22 cellular contexts compared by ENCODE assay signal in the genomic region with DNA sequence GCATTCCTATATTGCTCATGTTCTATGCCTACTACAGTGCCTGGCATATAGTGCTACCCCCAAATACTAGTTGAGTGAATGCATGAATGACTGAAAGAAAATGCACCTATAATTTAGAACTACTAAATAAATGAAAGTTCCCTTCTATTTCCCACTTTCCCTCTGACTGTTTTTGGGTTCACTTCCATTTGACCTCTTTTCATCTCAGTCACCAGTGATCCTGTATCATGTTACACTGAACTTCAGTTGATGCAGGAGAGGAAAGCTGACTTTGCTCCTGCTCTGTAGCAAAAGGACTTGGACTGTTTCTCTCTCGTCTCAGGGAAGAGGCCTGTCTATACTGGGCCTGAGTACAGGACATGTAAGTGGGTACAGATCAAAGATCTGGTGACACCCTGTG.
DNase-seq lines count a peak whose midpoint lies in the region; ATAC-seq and TF ChIP-seq lines count a peak whose summit lies in the region.
"Had no signal": no experiment of that assay in that cellular context is flagged by ENCODE, and none has a peak within 500 bp of the region (broad histone marks: within the 10 kb centered on the region; RNA-seq: fewer than 3 reads in every experiment).

No MANE protein-coding gene starts in this region.

- no peak overlapping the region for H3K4me3 ChIP-seq in IMR-90 (ENCODE audit: insufficient read depth, low read depth, low read length)
- no peak overlapping the region for H3K4me3 ChIP-seq in esophagus squamous epithelium
- H3K4me3 ChIP-seq: A549; BLaER1 treated with 17β-estradiol and CSF1 and Interleukin-3, amounts not matched to agents 10 nM and 100 nM; GM12878; GM23248 had no signal

- no peak overlapping the region for H2AK5ac ChIP-seq in IMR-90 (ENCODE audit: low read depth, low read length)

- no peak overlapping the region for H4K5ac ChIP-seq in IMR-90 (ENCODE audit: low read depth, low read length)

- POLR2A ChIA-PET in IMR-90 (lab: Charles Lee; ENCODE audit: unreplicated experiment), result no interaction called here

- TF ChIP-seq POLR2A in IMR-90 (IDR thresholded peaks at IDR 0.05; ENCODE audit: low read depth, low read length) (no peak), esophagus squamous epithelium (IDR thresholded peaks at IDR 0.05) (no peak)

- H2AK9ac ChIP-seq in IMR-90 (replicated peaks; ENCODE audit: low read depth, low read length, poor library complexity), result no peak overlapping the region

- no peak overlapping the region for H2BK120ac ChIP-seq in IMR-90 (ENCODE audit: low read depth, low read length)

- no peak overlapping the region for H3K56ac ChIP-seq in IMR-90 (ENCODE audit: extremely low read depth, insufficient read depth, low read length)

- H3K27ac ChIP-seq in IMR-90 (ENCODE audit: insufficient read depth, low read length) (no peak overlapping the region), esophagus squamous epithelium (no peak overlapping the region)
- H3K27ac ChIP-seq: A549; BLaER1 treated with 17β-estradiol and CSF1 and Interleukin-3, amounts not matched to agents 10 nM and 100 nM; GM23248 had no signal

- ATAC-seq in IMR-90 (ENCODE audit: low read depth) (no peak), HG02763 (IDR thresholded peaks at IDR 0.05; ENCODE audit: unreplicated experiment) (no peak)
- ATAC-seq: A549, GM12878 had no signal

- TF ChIP-seq RAD21 in IMR-90 (IDR thresholded peaks at IDR 0.05; ENCODE audit: low read length), result no peak

- DNase-seq in IMR-90 (peak; percentile 5), fibroblast of peridontal ligament (ENCODE audit: extremely low read depth) (peak; percentile 31), left kidney (ENCODE audit: low read depth, low spot score) (peak; percentile 55), esophagus squamous epithelium (lab: John Stamatoyannopoulos, UW) (no peak), dedifferentiated amniotic fluid mesenchymal stem cell (ENCODE audit: extremely low spot score) (no peak), HuH-7 (ENCODE audit: low spot score) (no peak)
- DNase-seq: 8988T; ACHN; BE2C; CD4-positive, alpha-beta T cell; CD8-positive, alpha-beta memory T cell; DMS 273 treated with DMSO at 0.1 percent for 48 hours; DMS79; EL; GDM1; GM23248; H7; HCEC 1CT had no signal

- H3K4me2 ChIP-seq in IMR-90 (ENCODE audit: low read depth, low read length), result no peak overlapping the region; the same call in 1 of the 2 replicates
- H3K4me2 ChIP-seq: A549; BLaER1 treated with 17β-estradiol and CSF1 and Interleukin-3, amounts not matched to agents 10 nM and 100 nM had no signal

- H3K27me3 ChIP-seq in IMR-90 (ENCODE audit: control insufficient read depth, insufficient read depth, low read length) (peaks cover 13% of the 10 kb centered on the region; the same call in 1 of the 2 replicates), esophagus squamous epithelium (no peaks in the 10 kb centered on the region)
- H3K27me3 ChIP-seq: BE2C; BLaER1 treated with 17β-estradiol and CSF1 and Interleukin-3, amounts not matched to agents 10 nM and 100 nM had no signal

- no peaks in the 10 kb centered on the region for H3K36me3 ChIP-seq in IMR-90 (ENCODE audit: control insufficient read depth, insufficient read depth, low read length)
- H3K36me3 ChIP-seq in esophagus squamous epithelium, result no peaks in the 10 kb centered on the region
- H3K36me3 ChIP-seq: BE2C; BLaER1 treated with 17β-estradiol and CSF1 and Interleukin-3, amounts not matched to agents 10 nM and 100 nM had no signal

- H3K79me1 ChIP-seq in IMR-90 (ENCODE audit: low read depth in 1 of 2, low read length in 2 of 2), result no peaks in the 10 kb centered on the region

- peaks cover 3% of the 10 kb centered on the region; the same call in 1 of the 2 replicates for H3K4me1 ChIP-seq in IMR-90 (ENCODE audit: control insufficient read depth, insufficient read depth, low read length)
- H3K4me1 ChIP-seq in esophagus squamous epithelium, result peaks cover 0 to 4% (median 0%) of the 10 kb centered on the region in 3 donors
- H3K4me1 ChIP-seq: A549, BE2C had no signal

- BruUV-seq in IMR-90 (replicated peaks; lab: Mats Ljungman, UMichigan), result no TSS peak

- H3K18ac ChIP-seq in IMR-90 (ENCODE audit: low read depth, low read length), result no peak overlapping the region

- no peak overlapping the region for H2BK20ac ChIP-seq in IMR-90 (ENCODE audit: low read depth, low read length)

- no peak overlapping the region for H2AFZ ChIP-seq in IMR-90 (replicated peaks; ENCODE audit: low read length, poor library complexity)
- H2AFZ ChIP-seq: GM23248 had no signal

- H3K14ac ChIP-seq in IMR-90 (replicated peaks; ENCODE audit: low read depth, low read length), result no peak overlapping the region

- H2BK15ac ChIP-seq in IMR-90 (ENCODE audit: low read depth, low read length), result no peak overlapping the region

- no peak overlapping the region for H2BK5ac ChIP-seq in IMR-90 (ENCODE audit: low read depth, low read length, poor library complexity, severe bottlenecking)

- no peak overlapping the region for H3K4ac ChIP-seq in IMR-90 (ENCODE audit: low read depth, low read length)

- in situ Hi-C loops in IMR-90 (cut with MboI; ENCODE audit: low sequenced_read_pairs), result no loop called here

- no peak overlapping the region for H3K9ac ChIP-seq in IMR-90 (ENCODE audit: low read depth, low read length)
- H3K9ac ChIP-seq: BLaER1 treated with 17β-estradiol and CSF1 and Interleukin-3, amounts not matched to agents 10 nM and 100 nM; GM23248 had no signal

- no peak overlapping the region for H4K91ac ChIP-seq in IMR-90 (ENCODE audit: insufficient read depth, low read depth, low read length)

- intact Hi-C loops in IMR-90 (cut with micrococcal nuclease) (no loop called here), esophagus squamous epithelium (cut with DNase I) (no loop called here)

- dilution Hi-C loops in IMR-90 (cut with HindIII; ENCODE audit: low sequenced_read_pairs, unreplicated experiment), result no loop called here

- CTCF ChIA-PET in IMR-90 (lab: Yijun Ruan, JAX), result no interaction called here

- H3K23ac ChIP-seq in IMR-90 (ENCODE audit: low read depth, low read length), result no peak overlapping the region

- no peak for TF ChIP-seq CTCF in IMR-90 (conservative IDR thresholded peaks at IDR 0.05; ENCODE audit: low read depth, low read length)
- TF ChIP-seq CTCF in esophagus squamous epithelium (IDR thresholded peaks at IDR 0.05), result no peak

- no peaks in the 10 kb centered on the region for H3K9me1 ChIP-seq in IMR-90 (ENCODE audit: insufficient read depth, low read length)

- no CpG with 5 or more reads among the region's 1 CpG for WGBS in IMR-90 (ENCODE audit: extremely low coverage in 2 of 2, insufficient read length in 1 of 2), 2 experiments
- 90 to 100% methylated on average over 1 of the region's 1 CpG for WGBS in esophagus squamous epithelium, 2 donors

- no peaks in the 10 kb centered on the region for H4K20me1 ChIP-seq in IMR-90 (ENCODE audit: insufficient read depth, low read length)
- H4K20me1 ChIP-seq: BLaER1 treated with 17β-estradiol and CSF1 and Interleukin-3, amounts not matched to agents 10 nM and 100 nM had no signal

- H3K9me3 ChIP-seq in IMR-90 (ENCODE audit: control insufficient read depth, insufficient read depth, low read length) (no peaks in the 10 kb centered on the region), esophagus squamous epithelium (no peaks in the 10 kb centered on the region)
- H3K9me3 ChIP-seq: A549; BE2C; BLaER1 treated with 17β-estradiol and CSF1 and Interleukin-3, amounts not matched to agents 10 nM and 100 nM had no signal

- no peak overlapping the region for H4K8ac ChIP-seq in IMR-90 (ENCODE audit: low read depth in 2 of 2, low read length in 2 of 2)

TF ChIP-seq in IMR-90, 13 proteins besides CTCF, POLR2A, EP300 and RAD21:
- no peak for TF ChIP-seq BHLHE40 (IDR thresholded peaks at IDR 0.05; ENCODE audit: low read depth, low read length)
- no peak for TF ChIP-seq SMC3 (IDR thresholded peaks at IDR 0.05; ENCODE audit: low read depth, low read length)
- TF ChIP-seq, protein P1, sequence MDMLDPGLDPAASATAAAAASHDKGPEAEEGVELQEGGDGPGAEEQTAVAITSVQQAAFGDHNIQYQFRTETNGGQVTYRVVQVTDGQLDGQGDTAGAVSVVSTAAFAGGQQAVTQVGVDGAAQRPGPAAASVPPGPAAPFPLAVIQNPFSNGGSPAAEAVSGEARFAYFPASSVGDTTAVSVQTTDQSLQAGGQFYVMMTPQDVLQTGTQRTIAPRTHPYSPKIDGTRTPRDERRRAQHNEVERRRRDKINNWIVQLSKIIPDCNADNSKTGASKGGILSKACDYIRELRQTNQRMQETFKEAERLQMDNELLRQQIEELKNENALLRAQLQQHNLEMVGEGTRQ (IDR thresholded peaks at IDR 0.05; ENCODE audit: low read depth, low read length), result no peak
- TF ChIP-seq FOS (IDR thresholded peaks at IDR 0.05; ENCODE audit: low read depth, low read length), result no peak
- TF ChIP-seq, protein P2, sequence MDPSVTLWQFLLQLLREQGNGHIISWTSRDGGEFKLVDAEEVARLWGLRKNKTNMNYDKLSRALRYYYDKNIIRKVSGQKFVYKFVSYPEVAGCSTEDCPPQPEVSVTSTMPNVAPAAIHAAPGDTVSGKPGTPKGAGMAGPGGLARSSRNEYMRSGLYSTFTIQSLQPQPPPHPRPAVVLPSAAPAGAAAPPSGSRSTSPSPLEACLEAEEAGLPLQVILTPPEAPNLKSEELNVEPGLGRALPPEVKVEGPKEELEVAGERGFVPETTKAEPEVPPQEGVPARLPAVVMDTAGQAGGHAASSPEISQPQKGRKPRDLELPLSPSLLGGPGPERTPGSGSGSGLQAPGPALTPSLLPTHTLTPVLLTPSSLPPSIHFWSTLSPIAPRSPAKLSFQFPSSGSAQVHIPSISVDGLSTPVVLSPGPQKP (IDR thresholded peaks at IDR 0.05; ENCODE audit: borderline replicate concordance, low read depth, low read length), result no peak
- TF ChIP-seq RFX5 (IDR thresholded peaks at IDR 0.05; ENCODE audit: low read depth, low read length), result no peak
- TF ChIP-seq MAFK (IDR thresholded peaks at IDR 0.05; ENCODE audit: low read depth, low read length), result no peak
- no peak for TF ChIP-seq CHD1 (IDR thresholded peaks at IDR 0.05; ENCODE audit: low read depth, low read length)
- TF ChIP-seq RCOR1 (IDR thresholded peaks at IDR 0.05; ENCODE audit: insufficient replicate concordance, low read length), result no peak
- TF ChIP-seq MAZ (IDR thresholded peaks at IDR 0.05; ENCODE audit: borderline replicate concordance, low read depth, low read length), result no peak
- TF ChIP-seq NFE2L2 (IDR thresholded peaks at IDR 0.05; ENCODE audit: low read depth, low read length), result no peak
- TF ChIP-seq CEBPB (IDR thresholded peaks at IDR 0.05; ENCODE audit: low read depth, low read length), result no peak
- TF ChIP-seq MXI1 (IDR thresholded peaks at IDR 0.05; ENCODE audit: borderline replicate concordance, low read depth, low read length), result no peak

Comparison
In these comparisons a context has a peak if more than half of its experiments do, and no peak if none do; other contexts are left out.
1. DNase-seq: peak in IMR-90 (single experiment), fibroblast of peridontal ligament (single experiment) and left kidney (single experiment); none in esophagus squamous epithelium (single experiment), dedifferentiated amniotic fluid mesenchymal stem cell (single experiment) and HuH-7 (single experiment).